17 cellular contexts compared by ENCODE assay signal in genomic region chr16:70495425-70496182, GRCh38. TPM values are rescaled to one million over a fixed set of nuclear protein-coding genes. Genes with fewer than 3 reads are reported as not detected.
DNase-seq lines count a peak whose midpoint lies in the region; ATAC-seq, FAIRE-seq and TF ChIP-seq lines count a peak whose summit lies in the region.
"Had no signal": no experiment of that assay in that cellular context is flagged by ENCODE, and none has a peak within 500 bp of the region (broad histone marks: within the 10 kb centered on the region; RNA-seq: fewer than 3 reads in every experiment).

No MANE protein-coding gene starts in this region.

- peaks cover 3% of the 10 kb centered on the region for H3K9me3 Mint-ChIP-seq in glutamatergic neuron (ENCODE audit: unreplicated experiment)
- H3K9me3 Mint-ChIP-seq: CD14-positive monocyte had no signal

- no peaks in the 10 kb centered on the region for H3K4me1 ChIP-seq in small intestine (ENCODE audit: control insufficient read depth in 2 of 2, insufficient read depth in 1 of 2, low read depth in 1 of 2, low read length in 1 of 2)
- no peaks in the 10 kb centered on the region for H3K4me1 ChIP-seq in right atrium auricular region

- H3K4me3 ChIP-seq in small intestine (ENCODE audit: low read depth in 1 of 2, low read length in 2 of 2): no peak overlapping the region
- no peak overlapping the region for H3K4me3 ChIP-seq in right atrium auricular region
- H3K4me3 ChIP-seq in H7 (ENCODE audit: insufficient read depth, low read depth, low read length): no peak overlapping the region

- H3K27ac ChIP-seq in small intestine (ENCODE audit: low read depth in 1 of 2, low read length in 1 of 2): peak overlapping the region in 1 of 2 donors; percentile 33
- no peak overlapping the region for H3K27ac ChIP-seq in right atrium auricular region

- no peaks in the 10 kb centered on the region for H3K9me3 ChIP-seq in small intestine (ENCODE audit: control insufficient read depth, low read depth)
- no peaks in the 10 kb centered on the region for H3K9me3 ChIP-seq in right atrium auricular region
- H3K9me3 ChIP-seq: SK-N-SH had no signal

- H3K36me3 Mint-ChIP-seq in glutamatergic neuron (ENCODE audit: unreplicated experiment): no peaks in the 10 kb centered on the region

- no peaks in the 10 kb centered on the region for H3K4me1 Mint-ChIP-seq in glutamatergic neuron (ENCODE audit: low read depth, unreplicated experiment)
- H3K4me1 Mint-ChIP-seq: CD14-positive monocyte had no signal

- peak; percentile 39 for ATAC-seq in HG02610 (IDR thresholded peaks at IDR 0.05; ENCODE audit: unreplicated experiment)
- ATAC-seq: HCT116 had no signal

- no peak for FAIRE-seq in small intestine (lab: Jason Lieb, UNC)

- H3K27me3 ChIP-seq in small intestine (ENCODE audit: control insufficient read depth in 2 of 2, insufficient read depth in 2 of 2, low read length in 2 of 2) (no peaks in the 10 kb centered on the region), right atrium auricular region (no peaks in the 10 kb centered on the region), H7 (ENCODE audit: control insufficient read depth, insufficient read depth, low read length) (no peaks in the 10 kb centered on the region)

- DNase-seq in NCI-H524 (lab: John Stamatoyannopoulos, UW): peak; percentile 97 to 99
- DNase-seq in glutamatergic neuron: peak; percentile 36
- DNase-seq in small intestine: peak; percentile 63
- DNase-seq in ureter (ENCODE audit: low spot score): no peak
- no peak for DNase-seq in right atrium auricular region (ENCODE audit: low spot score)
- DNase-seq in H7: no peak
- no peak for DNase-seq in DMS53 (lab: John Stamatoyannopoulos, UW)
- DNase-seq: IMR-90, Kasumi-1, MM.1S, NCI-H1092 treated with DMSO at 0.1 percent for 48 hours, SHP77, SK-N-SH, T-helper 1 cell had no signal

- H3K36me3 ChIP-seq in small intestine (ENCODE audit: control insufficient read depth in 2 of 2, insufficient read depth in 2 of 2, low read length in 2 of 2): peaks cover 23 to 29% of the 10 kb centered on the region in 2 donors
- H3K36me3 ChIP-seq in right atrium auricular region: peaks cover 41% of the 10 kb centered on the region
- H3K36me3 ChIP-seq in H7 (replicated peaks; ENCODE audit: control insufficient read depth, insufficient read depth, low read length): peaks cover 21% of the 10 kb centered on the region

- peak overlapping the region; percentile 88 for H3K27ac Mint-ChIP-seq in glutamatergic neuron (ENCODE audit: unreplicated experiment)

- peaks cover 4% of the 10 kb centered on the region for H3K27me3 Mint-ChIP-seq in glutamatergic neuron (ENCODE audit: unreplicated experiment)

- peak overlapping the region; percentile 9 for H3K4me3 Mint-ChIP-seq in glutamatergic neuron (ENCODE audit: unreplicated experiment)
- H3K4me3 Mint-ChIP-seq: CD14-positive monocyte had no signal

- TF ChIP-seq CTCF in glutamatergic neuron (IDR thresholded peaks at IDR 0.05; ENCODE audit: partially characterized antibody, unreplicated experiment): no peak
- TF ChIP-seq CTCF in right atrium auricular region (IDR thresholded peaks at IDR 0.05): no peak

- 75 to 88% (median 75%) methylated on average over 9 of the region's 9 CpGs for WGBS in small intestine, 3 donors

RNA-seq across cellular contexts. Expression of gene COG4, which starts 27.8 kb away (rescaled TPM):
- total RNA-seq in glutamatergic neuron (ENCODE audit: unreplicated experiment) (70.8 TPM), ureter (49.6 TPM), right atrium auricular region (10 to 100 TPM; 29.1 to 41.8 TPM)
- 10 to 100 TPM; 48.1 to 93.5 (median 50.8) TPM for polyA plus RNA-seq in small intestine
- 78.7 and 98.2 TPM in 2 replicates for total RNA-seq in H7 (2014; rRNA removed; shearing (Covaris generic))

RNA-seq across cellular contexts. Expression of gene SF3B3, which starts 28.0 kb away (rescaled TPM):
- 278 TPM for total RNA-seq in glutamatergic neuron (ENCODE audit: unreplicated experiment)
- polyA plus RNA-seq in small intestine: 10 to 100 TPM; 33.3 to 91.9 (median 46.7) TPM
- 382 TPM for total RNA-seq in ureter
- total RNA-seq in right atrium auricular region: 10 to 100 TPM; 82.1 to 95.1 TPM
- 222 and 313 TPM in 2 replicates for total RNA-seq in H7 (2014; rRNA removed; shearing (Covaris generic))

RNA-seq across cellular contexts. Expression of gene FCSK, which starts 41.2 kb away (rescaled TPM):
- total RNA-seq in glutamatergic neuron (ENCODE audit: unreplicated experiment): 15.4 TPM
- polyA plus RNA-seq in small intestine: 10 to 100 TPM; 19.6 to 26.8 (median 21.9) TPM
- 29.7 TPM for total RNA-seq in ureter
- total RNA-seq in right atrium auricular region: 10 to 100 TPM in 1 of 2 donors, 1 to 10 TPM in 1; 9.5 to 10.2 TPM
- 11.2 and 13.7 TPM in 2 replicates for total RNA-seq in H7 (2014; rRNA removed; shearing (Covaris generic))

RNA-seq across cellular contexts. Expression of gene ST3GAL2, which starts 56.7 kb away (rescaled TPM):
- total RNA-seq in glutamatergic neuron (ENCODE audit: unreplicated experiment): 134 TPM
- 1 to 10 TPM; 5.6 to 9.1 (median 7.6) TPM for polyA plus RNA-seq in small intestine
- total RNA-seq in ureter: 28.9 TPM
- total RNA-seq in right atrium auricular region: 10 to 100 TPM; 13.5 to 16.9 TPM
- 62.7 and 64.1 TPM in 2 replicates for total RNA-seq in H7 (2014; rRNA removed; shearing (Covaris generic))

Comparison
In these comparisons a context has a peak if more than half of its experiments do, and no peak if none do; other contexts are left out.
1. DNase-seq: peak in NCI-H524 (2 of 2), glutamatergic neuron (single experiment) and small intestine (single experiment); none in ureter (single experiment), right atrium auricular region (single experiment), H7 (single experiment) and DMS53 (single experiment).